Comparison of ENCODE assay signal across 10 cellular contexts in the genomic region with DNA sequence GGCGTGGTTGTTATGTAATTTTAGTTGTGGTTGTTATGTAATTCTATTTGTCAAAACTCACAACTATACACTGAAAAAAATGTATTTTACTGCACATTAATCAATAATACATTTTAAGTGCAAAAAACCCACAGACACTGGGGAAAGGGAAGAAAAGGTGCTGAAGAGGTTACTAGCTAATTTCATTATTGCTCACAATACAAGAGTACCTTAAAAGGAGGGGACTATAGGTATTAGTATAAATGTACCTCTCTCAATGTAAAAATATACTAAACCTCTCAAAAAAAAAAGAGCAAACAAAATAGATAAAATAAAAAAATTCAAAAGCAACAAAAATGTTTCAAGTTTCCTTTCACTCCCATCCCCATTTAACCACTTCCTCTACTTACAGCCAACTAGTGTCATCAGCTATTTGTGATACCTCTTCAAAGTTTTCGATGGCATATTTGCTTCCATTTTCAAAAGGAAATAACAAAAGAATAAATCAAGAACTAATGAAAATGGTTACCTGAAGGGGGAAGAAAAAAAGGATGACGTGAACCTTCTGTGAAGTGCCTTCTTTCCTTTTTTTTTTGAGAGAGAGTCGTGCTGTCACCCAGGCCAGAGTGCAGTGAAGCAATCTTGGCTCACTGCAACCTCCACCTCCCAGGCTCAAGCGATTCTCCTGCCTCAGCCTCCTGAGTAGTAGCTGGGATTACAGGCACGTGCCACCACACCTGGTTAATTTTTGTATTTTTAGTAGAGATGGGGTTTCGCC. TPM values are rescaled to one million over a fixed set of nuclear protein-coding genes. Genes with fewer than 3 reads are reported as not detected.
DNase-seq lines count a peak whose midpoint lies in the region; ATAC-seq and TF ChIP-seq lines count a peak whose summit lies in the region.
"Had no signal": no experiment of that assay in that cellular context is flagged by ENCODE, and none has a peak within 500 bp of the region (broad histone marks: within the 10 kb centered on the region; RNA-seq: fewer than 3 reads in every experiment).

No MANE protein-coding gene starts in this region.

- H3K27ac Mint-ChIP-seq in T-helper 1 cell treated with Interleukin-12 subunit alpha and Interleukin-12 subunit beta and Interleukin-4 antibody, amounts not matched to agents 30 μg/mL and 1 μg/mL, for 36 hours, result peak overlapping the region; percentile 86
- H3K27ac Mint-ChIP-seq in naive thymus-derived CD4-positive, alpha-beta T cell, result peak overlapping the region; percentile 63 to 92 (median 86)
- no peak overlapping the region for H3K27ac Mint-ChIP-seq in Calu3 (ENCODE audit: unreplicated experiment)

- POLR2A ChIA-PET in naive thymus-derived CD4-positive, alpha-beta T cell (lab: Charles Lee), result interaction anchor here (0.6 to 1.9 kb wide), 11 partner anchors 9 to 385 kb away, joined by 3 to 8 read pairs (median 4); partner anchors contain the start of genes NOL7, RANBP9 and SIRT5

- in situ Hi-C loops in GM13976 (cut with MboI; ENCODE audit: low sequenced_read_pairs, unreplicated experiment), result no loop called here

- H3K9me3 Mint-ChIP-seq in T-helper 1 cell treated with Interleukin-12 subunit alpha and Interleukin-12 subunit beta and Interleukin-4 antibody, amounts not matched to agents 30 μg/mL and 1 μg/mL, for 36 hours, result peaks cover 13% of the 10 kb centered on the region
- peaks cover 0 to 13% (median 6%) of the 10 kb centered on the region in 11 donors for H3K9me3 Mint-ChIP-seq in naive thymus-derived CD4-positive, alpha-beta T cell
- H3K9me3 Mint-ChIP-seq in Calu3 (ENCODE audit: low read depth, unreplicated experiment), result no peaks in the 10 kb centered on the region

- H3K4me3 Mint-ChIP-seq in T-helper 1 cell treated with Interleukin-12 subunit alpha and Interleukin-12 subunit beta and Interleukin-4 antibody, amounts not matched to agents 30 μg/mL and 1 μg/mL, for 36 hours, result peak overlapping the region; percentile 60
- H3K4me3 Mint-ChIP-seq in naive thymus-derived CD4-positive, alpha-beta T cell, result peak overlapping the region; percentile 38 to 75 (median 58)
- no peak overlapping the region for H3K4me3 Mint-ChIP-seq in Calu3 (ENCODE audit: low read depth, unreplicated experiment)

- no TSS peak for BruUV-seq in Calu3 (replicated peaks; lab: Mats Ljungman, UMichigan)

- DNase-seq in GM13976 (ENCODE audit: low spot score) (peak; percentile 30), Calu3 (no peak), cerebellar cortex (ENCODE audit: low spot score) (no peak)
- DNase-seq in naive thymus-derived CD4-positive, alpha-beta T cell, result peak in 7 of 9 donors; percentile 41 to 78 (median 65)
- DNase-seq: activated CD4-positive, alpha-beta T cell treated with anti-CD3 and anti-CD28 coated beads for 4 hours; sigmoid colon had no signal

- peaks cover 36 to 42% of the 10 kb centered on the region in 2 donors for H3K4me1 ChIP-seq in naive thymus-derived CD4-positive, alpha-beta T cell (ENCODE audit: control insufficient read depth in 2 of 2, insufficient read depth in 2 of 2, low read length in 2 of 2)

- H3K4me1 Mint-ChIP-seq in T-helper 1 cell treated with Interleukin-12 subunit alpha and Interleukin-12 subunit beta and Interleukin-4 antibody, amounts not matched to agents 30 μg/mL and 1 μg/mL, for 36 hours (ENCODE audit: low read depth), result peaks cover 26% of the 10 kb centered on the region
- H3K4me1 Mint-ChIP-seq in naive thymus-derived CD4-positive, alpha-beta T cell, result peaks cover 34 to 74% (median 65%) of the 10 kb centered on the region in 7 donors
- no peaks in the 10 kb centered on the region for H3K4me1 Mint-ChIP-seq in Calu3 (ENCODE audit: low read depth, unreplicated experiment)

- no peaks in the 10 kb centered on the region for H3K9me3 ChIP-seq in naive thymus-derived CD4-positive, alpha-beta T cell (ENCODE audit: control insufficient read depth in 2 of 3, low read length in 3 of 3)

- CTCF ChIA-PET in naive thymus-derived CD4-positive, alpha-beta T cell (lab: Charles Lee), result interaction anchor here (0.7 to 1.2 kb wide), 3 partner anchors 16 to 66 kb away, joined by 3 to 5 read pairs (median 3); partner anchors contain the start of gene NOL7
- CTCF ChIA-PET in Calu3 (lab: Charles Lee), result no interaction called here

- H3K27ac ChIP-seq in naive thymus-derived CD4-positive, alpha-beta T cell (ENCODE audit: low read depth, low read length), result peak overlapping the region; percentile 54
- H3K27ac ChIP-seq: sigmoid colon had no signal

- peak overlapping the region; percentile 4 for H3K4me3 ChIP-seq in naive thymus-derived CD4-positive, alpha-beta T cell (ENCODE audit: low read length)
- H3K4me3 ChIP-seq: sigmoid colon had no signal

- no peak for TF ChIP-seq CTCF in GM13976 (IDR thresholded peaks at IDR 0.05; ENCODE audit: borderline replicate concordance, control extremely low read depth, extremely low read depth, insufficient read depth, missing control alignments)
- TF ChIP-seq CTCF in Calu3 (IDR thresholded peaks at IDR 0.05; ENCODE audit: unreplicated experiment), result no peak

- intact Hi-C loops in naive thymus-derived CD4-positive, alpha-beta T cell (cut with micrococcal nuclease), result loop anchor here (1.0 to 5.0 kb wide), 6 partner anchors 9 to 354 kb away; partner anchors contain the start of genes NOL7 (in 1 of the 2) and TBC1D7 (in 1 of the 2)
- intact Hi-C loops in Calu3 (cut with micrococcal nuclease; ENCODE audit: unreplicated experiment), result no loop called here

- ATAC-seq in GM21529 (IDR thresholded peaks at IDR 0.05; ENCODE audit: unreplicated experiment) (peak; percentile 56), HG03520 (IDR thresholded peaks at IDR 0.05; ENCODE audit: unreplicated experiment) (no peak), HG03442 (IDR thresholded peaks at IDR 0.05; ENCODE audit: unreplicated experiment) (no peak)
- peak; percentile 82 for ATAC-seq in naive thymus-derived CD4-positive, alpha-beta T cell

- H3K27me3 Mint-ChIP-seq in T-helper 1 cell treated with Interleukin-12 subunit alpha and Interleukin-12 subunit beta and Interleukin-4 antibody, amounts not matched to agents 30 μg/mL and 1 μg/mL, for 36 hours (ENCODE audit: low read depth), result no peaks in the 10 kb centered on the region
- H3K27me3 Mint-ChIP-seq in naive thymus-derived CD4-positive, alpha-beta T cell, result no peaks in the 10 kb centered on the region
- no peaks in the 10 kb centered on the region for H3K27me3 Mint-ChIP-seq in Calu3 (ENCODE audit: unreplicated experiment)

- H3K36me3 Mint-ChIP-seq in T-helper 1 cell treated with Interleukin-12 subunit alpha and Interleukin-12 subunit beta and Interleukin-4 antibody, amounts not matched to agents 30 μg/mL and 1 μg/mL, for 36 hours (ENCODE audit: low read depth), result peaks cover 19% of the 10 kb centered on the region
- peaks cover 5 to 35% (median 21%) of the 10 kb centered on the region in 5 donors for H3K36me3 Mint-ChIP-seq in naive thymus-derived CD4-positive, alpha-beta T cell
- no peaks in the 10 kb centered on the region for H3K36me3 Mint-ChIP-seq in Calu3 (ENCODE audit: insufficient read depth, unreplicated experiment)

- H3K36me3 ChIP-seq in naive thymus-derived CD4-positive, alpha-beta T cell (ENCODE audit: control insufficient read depth in 2 of 3, insufficient read depth in 3 of 3, low read length in 3 of 3), result no peaks in the 10 kb centered on the region

- no peaks in the 10 kb centered on the region for H3K27me3 ChIP-seq in naive thymus-derived CD4-positive, alpha-beta T cell (ENCODE audit: control insufficient read depth in 2 of 2, insufficient read depth in 2 of 2, low read length in 2 of 2)
- H3K27me3 ChIP-seq: sigmoid colon had no signal

RNA-seq across cellular contexts. Expression of gene RANBP9, which starts 30.2 kb away (rescaled TPM):
- 10 to 100 TPM; 45.4 to 56.9 (median 49.2) TPM for total RNA-seq in naive thymus-derived CD4-positive, alpha-beta T cell
- 1 to 10 TPM; 2.7 to 3.5 TPM for polyA plus RNA-seq in naive thymus-derived CD4-positive, alpha-beta T cell
- 17.8 and 20.4 TPM in 2 replicates for total RNA-seq in Calu3 (2022)

Comparison
In these comparisons a context has a peak if more than half of its experiments do, and no peak if none do; other contexts are left out.
1. DNase-seq: peak in GM13976 (single experiment) and naive thymus-derived CD4-positive, alpha-beta T cell (7 of 9); none in Calu3 (single experiment) and cerebellar cortex (single experiment).
2. ATAC-seq: peak in GM21529 (single experiment) and naive thymus-derived CD4-positive, alpha-beta T cell (single experiment); none in HG03520 (single experiment) and HG03442 (single experiment).